Comparison of ENCODE assay signal across 20 cellular contexts in the genomic region with DNA sequence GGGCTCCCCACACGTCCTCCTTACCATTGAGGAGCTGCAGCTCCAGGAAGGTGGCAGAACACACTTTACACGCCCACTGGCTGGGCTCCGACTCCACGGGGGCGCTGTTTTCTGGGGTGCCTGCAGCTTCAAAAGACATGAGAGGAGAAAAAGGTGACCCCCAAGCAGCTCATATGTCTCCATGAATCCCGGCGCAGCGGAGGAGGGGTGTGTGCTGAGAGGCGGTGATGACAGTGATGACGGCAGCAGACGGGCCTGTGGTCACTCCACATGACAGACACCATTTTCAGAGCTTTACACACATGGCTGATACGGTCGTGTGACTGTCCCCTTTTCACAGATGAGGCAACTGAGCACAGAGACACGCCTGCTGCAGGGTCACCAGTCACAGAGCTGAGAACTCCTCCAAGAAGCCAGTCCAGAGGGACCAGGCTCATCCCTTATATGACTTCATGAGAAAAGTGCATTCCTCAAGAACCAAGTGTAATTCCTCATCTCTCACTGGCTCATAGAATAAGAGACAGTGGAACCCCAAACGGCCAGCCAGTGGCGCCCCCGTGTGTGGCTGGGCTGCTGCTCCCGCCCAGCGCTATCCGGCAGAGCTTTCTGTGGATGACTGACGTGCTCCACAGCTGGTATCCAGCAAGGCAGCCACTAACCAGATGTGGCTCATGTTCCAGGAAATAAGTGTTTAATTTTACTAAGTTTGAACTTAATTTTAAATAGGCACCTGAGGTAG. TPM values are rescaled to one million over a fixed set of nuclear protein-coding genes. Genes with fewer than 3 reads are reported as not detected.
DNase-seq lines count a peak whose midpoint lies in the region; ATAC-seq and TF ChIP-seq lines count a peak whose summit lies in the region.
"Had no signal": no experiment of that assay in that cellular context is flagged by ENCODE, and none has a peak within 500 bp of the region (broad histone marks: within the 10 kb centered on the region; RNA-seq: fewer than 3 reads in every experiment).

No MANE protein-coding gene starts in this region.

- in situ Hi-C loops in mammary epithelial cell (cut with MboI; ENCODE audit: low sequenced_read_pairs in 2 of 2) = no loop called here

- H3K79me2 ChIP-seq in mammary epithelial cell (ENCODE audit: insufficient read depth, low read length) = no peaks in the 10 kb centered on the region

- no peaks in the 10 kb centered on the region for H4K20me1 ChIP-seq in mammary epithelial cell (ENCODE audit: insufficient read depth, low read length)

- POLR2A ChIA-PET in A673 (lab: Charles Lee; ENCODE audit: low non-redundant PET) = no interaction called here

- CTCF ChIA-PET in A673 (lab: Charles Lee) = no interaction called here
- CTCF ChIA-PET in mammary epithelial cell (lab: Charles Lee; ENCODE audit: low non-redundant PET) = no interaction called here

- no peak overlapping the region for H2AFZ ChIP-seq in mammary epithelial cell (ENCODE audit: low read depth, low read length)

- DNase-seq in A673 (ENCODE audit: low spot score) (peak; percentile 39), H7 (peak; percentile 84), iPS-NIHi7 (ENCODE audit: extremely low spot score) (peak; percentile 52), mammary epithelial cell (no peak), head of caudate nucleus (no peak)
- DNase-seq: activated CD4-positive, alpha-beta T cell treated with anti-CD3 and anti-CD28 coated beads, Interleukin-2, amount 10 ng/mL, durations not matched to agents 24 days and 14 days; activated T-cell treated with anti-CD3 and anti-CD28 coated beads, Interleukin-2, amount 50 U/mL, for 4 hours; adrenal gland; AML-193; dermis blood vessel endothelial cell; DMS153; immature natural killer cell; NCI-H1092 treated with DMSO at 0.1 percent for 48 hours; pancreas; Peyer's patch; T-helper 17 cell had no signal

- dilution Hi-C loops in mammary epithelial cell (cut with HindIII; ENCODE audit: low sequenced_read_pairs) = no loop called here

- H3K4me3 ChIP-seq in A673 (ENCODE audit: low read depth, low read length, poor library complexity, severe bottlenecking) = no peak overlapping the region
- no peak overlapping the region for H3K4me3 ChIP-seq in H7 (ENCODE audit: insufficient read depth, low read depth, low read length)
- H3K4me3 ChIP-seq in mammary epithelial cell (replicated peaks in 1 of 3; ENCODE audit: insufficient read depth in 1 of 3, low read depth in 2 of 3, low read length in 3 of 3) = no peak overlapping the region
- H3K4me3 ChIP-seq: adrenal gland, pancreas, Peyer's patch, thoracic aorta had no signal

- no TSS peak for BruUV-seq in A673 (replicated peaks; lab: Mats Ljungman, UMichigan)
- no TSS peak for BruUV-seq in mammary epithelial cell (replicated peaks; lab: Mats Ljungman, UMichigan)

- H3K27me3 ChIP-seq in A673 (replicated peaks; ENCODE audit: insufficient read depth, low read depth, low read length, poor library complexity) = no peaks in the 10 kb centered on the region
- no peaks in the 10 kb centered on the region for H3K27me3 ChIP-seq in H7 (ENCODE audit: control insufficient read depth, insufficient read depth, low read length)
- no peaks in the 10 kb centered on the region for H3K27me3 ChIP-seq in mammary epithelial cell (ENCODE audit: insufficient read depth, low read length)
- H3K27me3 ChIP-seq: adrenal gland, pancreas, Peyer's patch had no signal

- intact Hi-C loops in A673 (cut with micrococcal nuclease; ENCODE audit: unreplicated experiment) (no loop called here), mammary epithelial cell (cut with micrococcal nuclease) (no loop called here), head of caudate nucleus (cut with DNase I) (no loop called here)

- H3K9me3 ChIP-seq in A673 (ENCODE audit: low read depth, low read length, poor library complexity, severe bottlenecking) = no peaks in the 10 kb centered on the region
- no peaks in the 10 kb centered on the region for H3K9me3 ChIP-seq in mammary epithelial cell (replicated peaks; ENCODE audit: insufficient read depth, low read length)
- H3K9me3 ChIP-seq: adrenal gland, pancreas, Peyer's patch, thoracic aorta had no signal

- peak; percentile 41; the same call in 2 of the 3 replicates for ATAC-seq in SK-N-SH treated with all-trans-retinoic acid at 6 μM for 48 hours
- ATAC-seq in HG03571 (IDR thresholded peaks at IDR 0.05; ENCODE audit: unreplicated experiment) = no peak
- ATAC-seq in HG03025 (IDR thresholded peaks at IDR 0.05; ENCODE audit: low FRiP score, unreplicated experiment) = no peak
- ATAC-seq: activated T-cell treated with anti-CD3 and anti-CD28 coated beads, Interleukin-2, amount 50 U/mL, for 4 hours; pancreas; T-helper 17 cell had no signal

- H3K36me3 ChIP-seq in A673 (ENCODE audit: insufficient read depth, low read length, poor library complexity, severe bottlenecking) (no peaks in the 10 kb centered on the region), H7 (replicated peaks; ENCODE audit: control insufficient read depth, insufficient read depth, low read length) (no peaks in the 10 kb centered on the region), mammary epithelial cell (ENCODE audit: insufficient read depth, low read length) (no peaks in the 10 kb centered on the region)
- H3K36me3 ChIP-seq: pancreas had no signal

- H3K27ac ChIP-seq in A673 (ENCODE audit: low read depth, low read length, poor library complexity, severe bottlenecking) = no peak overlapping the region
- no peak overlapping the region for H3K27ac ChIP-seq in mammary epithelial cell (ENCODE audit: insufficient read depth, low read depth, low read length)
- H3K27ac ChIP-seq: adrenal gland, pancreas, Peyer's patch, thoracic aorta had no signal

- H3K4me1 ChIP-seq in A673 (ENCODE audit: insufficient read depth, low read length, poor library complexity, severe bottlenecking) = peaks cover 6% of the 10 kb centered on the region
- H3K4me1 ChIP-seq in mammary epithelial cell (ENCODE audit: insufficient read depth, low read length) = no peaks in the 10 kb centered on the region
- H3K4me1 ChIP-seq: adrenal gland, pancreas, Peyer's patch had no signal

- 92% methylated on average over 21 of the region's 21 CpGs for WGBS in mammary epithelial cell (ENCODE audit: low coverage, missing lambda C conversion rate)

- TF ChIP-seq CTCF in A673 (conservative IDR thresholded peaks at IDR 0.05; ENCODE audit: low read depth, low read length) (peak; percentile 52), mammary epithelial cell (conservative IDR thresholded peaks at IDR 0.05 in 1 of 2, IDR thresholded peaks at IDR 0.05 in 1 of 2; ENCODE audit: extremely low read depth in 1 of 2, insufficient read depth in 1 of 2, low read depth in 1 of 2, low read length in 2 of 2) (no peak)

- no peak overlapping the region for H3K9ac ChIP-seq in mammary epithelial cell (ENCODE audit: insufficient read depth, low read length)

- no peak overlapping the region for H3K4me2 ChIP-seq in mammary epithelial cell (ENCODE audit: insufficient read depth, low read depth, low read length)

TF ChIP-seq in SK-N-SH treated with all-trans-retinoic acid at 6 μM for 48 hours, 23 proteins besides CTCF, POLR2A, EP300 and RAD21:
- TF ChIP-seq GLIS3 (CRISPR knock-in tag; IDR thresholded peaks at IDR 0.05) (no peak), OSR1 (CRISPR knock-in tag; IDR thresholded peaks at IDR 0.05) (no peak), ZC3H10 (CRISPR knock-in tag; IDR thresholded peaks at IDR 0.05) (no peak), ISL1 (CRISPR knock-in tag; IDR thresholded peaks at IDR 0.05) (no peak), SNAI2 (CRISPR knock-in tag; IDR thresholded peaks at IDR 0.05) (no peak), ZFP30 (CRISPR knock-in tag; IDR thresholded peaks at IDR 0.05) (no peak), CSDC2 (CRISPR knock-in tag; IDR thresholded peaks at IDR 0.05) (no peak), ARNTL (CRISPR knock-in tag; IDR thresholded peaks at IDR 0.05; ENCODE audit: borderline replicate concordance, low read depth) (no peak), TCF4 (CRISPR knock-in tag; IDR thresholded peaks at IDR 0.05; ENCODE audit: borderline replicate concordance) (no peak), BACH2 (CRISPR knock-in tag; IDR thresholded peaks at IDR 0.05; ENCODE audit: borderline replicate concordance) (no peak)
- TF ChIP-seq, protein P1, sequence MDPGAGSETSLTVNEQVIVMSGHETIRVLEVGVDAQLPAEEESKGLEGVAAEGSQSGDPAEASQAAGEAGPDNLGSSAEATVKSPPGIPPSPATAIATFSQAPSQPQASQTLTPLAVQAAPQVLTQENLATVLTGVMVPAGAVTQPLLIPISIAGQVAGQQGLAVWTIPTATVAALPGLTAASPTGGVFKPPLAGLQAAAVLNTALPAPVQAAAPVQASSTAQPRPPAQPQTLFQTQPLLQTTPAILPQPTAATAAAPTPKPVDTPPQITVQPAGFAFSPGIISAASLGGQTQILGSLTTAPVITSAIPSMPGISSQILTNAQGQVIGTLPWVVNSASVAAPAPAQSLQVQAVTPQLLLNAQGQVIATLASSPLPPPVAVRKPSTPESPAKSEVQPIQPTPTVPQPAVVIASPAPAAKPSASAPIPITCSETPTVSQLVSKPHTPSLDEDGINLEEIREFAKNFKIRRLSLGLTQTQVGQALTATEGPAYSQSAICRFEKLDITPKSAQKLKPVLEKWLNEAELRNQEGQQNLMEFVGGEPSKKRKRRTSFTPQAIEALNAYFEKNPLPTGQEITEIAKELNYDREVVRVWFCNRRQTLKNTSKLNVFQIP (CRISPR knock-in tag; IDR thresholded peaks at IDR 0.05; ENCODE audit: borderline replicate concordance, low read depth) = no peak
- TF ChIP-seq, protein P2, sequence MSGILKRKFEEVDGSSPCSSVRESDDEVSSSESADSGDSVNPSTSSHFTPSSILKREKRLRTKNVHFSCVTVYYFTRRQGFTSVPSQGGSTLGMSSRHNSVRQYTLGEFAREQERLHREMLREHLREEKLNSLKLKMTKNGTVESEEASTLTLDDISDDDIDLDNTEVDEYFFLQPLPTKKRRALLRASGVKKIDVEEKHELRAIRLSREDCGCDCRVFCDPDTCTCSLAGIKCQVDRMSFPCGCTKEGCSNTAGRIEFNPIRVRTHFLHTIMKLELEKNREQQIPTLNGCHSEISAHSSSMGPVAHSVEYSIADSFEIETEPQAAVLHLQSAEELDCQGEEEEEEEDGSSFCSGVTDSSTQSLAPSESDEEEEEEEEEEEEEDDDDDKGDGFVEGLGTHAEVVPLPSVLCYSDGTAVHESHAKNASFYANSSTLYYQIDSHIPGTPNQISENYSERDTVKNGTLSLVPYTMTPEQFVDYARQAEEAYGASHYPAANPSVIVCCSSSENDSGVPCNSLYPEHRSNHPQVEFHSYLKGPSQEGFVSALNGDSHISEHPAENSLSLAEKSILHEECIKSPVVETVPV (CRISPR knock-in tag; IDR thresholded peaks at IDR 0.05) = no peak

RNA-seq across cellular contexts. Expression of a gene that starts 31.9 kb away (rescaled TPM):
- total RNA-seq in A673 (2021) (16.7 and 17.8 TPM in 2 replicates), mammary epithelial cell (1 to 10 TPM; 7.2 to 8.1 TPM)
- 6.7 and 8.4 TPM in 2 replicates for total RNA-seq in H7 (2014; rRNA removed; shearing (Covaris generic))
- polyA plus RNA-seq in mammary epithelial cell = 5.8 TPM
- polyA minus RNA-seq in mammary epithelial cell = 29.5 TPM

Comparison
In these comparisons a context has a peak if more than half of its experiments do, and no peak if none do; other contexts are left out.
1. DNase-seq: peak in A673 (single experiment), H7 (single experiment) and iPS-NIHi7 (single experiment); none in mammary epithelial cell (single experiment) and head of caudate nucleus (0 of 42).